In genomic region chr7:123872908-123873307, GRCh38 we compare ENCODE assay signal across 14 cellular contexts. TPM values are rescaled to one million over a fixed set of nuclear protein-coding genes. Genes with fewer than 3 reads are reported as not detected.
"Had no signal": no experiment of that assay in that cellular context is flagged by ENCODE, and none has a peak within 500 bp of the region (broad histone marks: within the 10 kb centered on the region; RNA-seq: fewer than 3 reads in every experiment).

No MANE protein-coding gene starts in this region.

- H3K27ac ChIP-seq: epithelial cell of prostate, prostate gland, right atrium auricular region, stomach, thyroid gland, vagina had no signal

- H3K27me3 ChIP-seq: gastrocnemius medialis, right atrium auricular region, stomach, thyroid gland, vagina had no signal

- H3K4me2 ChIP-seq: smooth muscle cell had no signal

- DNase-seq: effector CD8-positive, alpha-beta T cell; kidney; stimulated activated naive CD4-positive, alpha-beta T cell treated with Interleukin-2 at 50 U/mL for 16 hours had no signal

- H3K4me3 ChIP-seq: gastrocnemius medialis, lung, prostate gland, right atrium auricular region, smooth muscle cell, stomach, thyroid gland, vagina had no signal

- H3K9me3 ChIP-seq: gastrocnemius medialis, prostate gland, right atrium auricular region, stomach, thyroid gland, vagina had no signal

- H3K36me3 ChIP-seq: gastrocnemius medialis, prostate gland, right atrium auricular region, stomach, thyroid gland, vagina had no signal

- H3K4me1 ChIP-seq: prostate gland, thyroid gland, vagina had no signal

RNA-seq across cellular contexts. Expression of gene HYAL4, which starts 27.9 kb away (rescaled TPM):
- polyA plus RNA-seq: liver; naive thymus-derived CD4-positive, alpha-beta T cell; smooth muscle cell had no signal

RNA-seq across cellular contexts. Expression of gene SPAM1, which starts 52.1 kb away (rescaled TPM):
- polyA plus RNA-seq: liver; lung; naive thymus-derived CD4-positive, alpha-beta T cell; smooth muscle cell; stomach had no signal
